17 cellular contexts compared by ENCODE assay signal in the genomic region with DNA sequence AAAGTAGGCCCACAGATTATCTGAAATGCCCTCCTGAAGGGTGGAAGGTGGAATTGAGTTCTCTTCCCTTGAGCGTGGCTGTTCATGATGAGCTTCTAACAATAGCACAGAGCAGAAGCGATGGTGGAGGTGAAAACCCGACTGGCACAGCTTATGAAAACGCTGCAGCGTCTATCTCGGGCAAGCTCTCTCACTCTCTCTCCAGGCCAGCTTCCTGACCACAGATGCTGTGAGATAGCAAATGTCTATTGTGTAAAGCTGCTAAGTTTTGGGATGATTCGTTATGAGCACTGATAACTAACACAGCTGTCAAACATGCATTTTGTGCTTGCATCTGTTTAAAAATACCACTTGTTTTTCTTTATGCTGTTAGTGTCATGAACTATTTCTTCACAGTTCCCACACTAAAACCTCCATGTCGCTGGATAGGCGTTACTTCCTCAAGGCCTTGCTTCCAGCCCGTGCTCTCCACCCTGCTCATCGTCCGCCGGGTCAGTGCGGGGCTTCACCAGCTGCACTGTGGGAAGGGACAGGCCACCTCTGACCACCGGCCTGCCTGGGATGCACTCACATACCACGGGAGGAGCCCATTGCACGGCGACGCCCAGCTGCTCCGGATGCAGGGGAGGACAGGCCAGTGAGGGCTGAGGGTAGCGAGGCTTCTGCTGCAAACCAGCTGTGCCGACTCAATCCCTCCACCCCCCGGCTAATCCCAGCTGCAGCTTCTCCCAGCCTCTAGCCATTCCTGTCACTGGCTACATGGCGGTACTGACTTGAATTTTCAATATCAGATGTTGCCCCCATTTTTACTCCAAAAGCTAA. TPM values are rescaled to one million over a fixed set of nuclear protein-coding genes. Genes with fewer than 3 reads are reported as not detected.
A peak's percentile ranks its signal among the peaks of the same experiment; 100 is the strongest.
DNase-seq lines count a peak whose midpoint lies in the region; ATAC-seq and TF ChIP-seq lines count a peak whose summit lies in the region.
"Had no signal": no experiment of that assay in that cellular context is flagged by ENCODE, and none has a peak within 500 bp of the region (broad histone marks: within the 10 kb centered on the region; RNA-seq: fewer than 3 reads in every experiment).

No MANE protein-coding gene starts in this region.

- H3K27ac Mint-ChIP-seq in neural progenitor cell, result peak overlapping the region; percentile 76
- H3K27ac Mint-ChIP-seq: activated T-cell treated with anti-CD3 and anti-CD28 coated beads, Interleukin-2, amount 50 U/mL, for 24 hours; mesothelial cell of epicardium had no signal

- DNase-seq in H7, result peak; percentile 65
- DNase-seq in OCI-M1 (lab: John Stamatoyannopoulos, UW), result peak; percentile 13
- DNase-seq in heart right ventricle, result no peak
- peak; percentile 46 for DNase-seq in neural progenitor cell (ENCODE audit: low spot score)
- no peak for DNase-seq in DMS79 (lab: John Stamatoyannopoulos, UW)
- no peak for DNase-seq in NAMALWA (ENCODE audit: low spot score)
- DNase-seq in BE2C, result no peak
- DNase-seq in NCI-H748 treated with DMSO at 0.1 percent for 48 hours (lab: John Stamatoyannopoulos, UW), result no peak
- DNase-seq: activated CD4-positive, alpha-beta T cell treated with anti-CD3 and anti-CD28 coated beads for 48 hours; activated T-cell treated with anti-CD3 and anti-CD28 coated beads, Interleukin-2, amount 50 U/mL, for 24 hours; central memory CD4-positive, alpha-beta T cell; foreskin melanocyte; GF-D8; NCI-H1048; SHP77 had no signal

- peaks cover 5% of the 10 kb centered on the region for H3K9me3 Mint-ChIP-seq in neural progenitor cell
- H3K9me3 Mint-ChIP-seq: activated T-cell treated with anti-CD3 and anti-CD28 coated beads, Interleukin-2, amount 50 U/mL, for 24 hours; mesothelial cell of epicardium had no signal

- H3K27me3 ChIP-seq in H7 (ENCODE audit: control insufficient read depth, insufficient read depth, low read length) (no peaks in the 10 kb centered on the region), heart right ventricle (peaks cover 0 to 34% (median 8%) of the 10 kb centered on the region in 7 donors), neural progenitor cell (no peaks in the 10 kb centered on the region), BE2C (peaks cover 60% of the 10 kb centered on the region)

- peaks cover 14% of the 10 kb centered on the region for H3F3A ChIP-seq in neural progenitor cell (ENCODE audit: low read depth)

- no peaks in the 10 kb centered on the region for H3K36me3 Mint-ChIP-seq in neural progenitor cell
- H3K36me3 Mint-ChIP-seq: mesothelial cell of epicardium had no signal

- H3K27me3 Mint-ChIP-seq in neural progenitor cell (ENCODE audit: insufficient read depth, low read depth), result peaks cover 2% of the 10 kb centered on the region

- H3K36me3 ChIP-seq in H7 (replicated peaks; ENCODE audit: control insufficient read depth, insufficient read depth, low read length), result no peaks in the 10 kb centered on the region
- no peaks in the 10 kb centered on the region for H3K36me3 ChIP-seq in heart right ventricle
- no peaks in the 10 kb centered on the region for H3K36me3 ChIP-seq in neural progenitor cell
- H3K36me3 ChIP-seq in BE2C, result no peaks in the 10 kb centered on the region

- H3K9ac ChIP-seq in neural progenitor cell, result no peak overlapping the region

- TF ChIP-seq CTCF in heart right ventricle (IDR thresholded peaks at IDR 0.05), result no peak
- no peak for TF ChIP-seq CTCF in neural progenitor cell (IDR thresholded peaks at IDR 0.05)
- no peak for TF ChIP-seq CTCF in BE2C (IDR thresholded peaks at IDR 0.05; ENCODE audit: low read depth, low read length)

- WGBS in heart right ventricle, 2 donors, result 39 to 51% methylated on average over 24 of the region's 24 CpGs

- no peaks in the 10 kb centered on the region for H3K9me3 ChIP-seq in heart right ventricle
- no peaks in the 10 kb centered on the region for H3K9me3 ChIP-seq in neural progenitor cell (ENCODE audit: low read depth)
- H3K9me3 ChIP-seq in BE2C, result no peaks in the 10 kb centered on the region

- intact Hi-C loops in heart right ventricle (cut with DNase I), result no loop called here

- H3K79me2 ChIP-seq in neural progenitor cell (ENCODE audit: low read depth), result no peaks in the 10 kb centered on the region

- no peak overlapping the region for H3K27ac ChIP-seq in heart right ventricle
- H3K27ac ChIP-seq in neural progenitor cell, result no peak overlapping the region

- no peak overlapping the region for H2AFZ ChIP-seq in neural progenitor cell (replicated peaks)

- no peak overlapping the region for H3K4me3 ChIP-seq in H7 (ENCODE audit: insufficient read depth, low read depth, low read length)
- no peak overlapping the region for H3K4me3 ChIP-seq in heart right ventricle
- H3K4me3 ChIP-seq in neural progenitor cell, result no peak overlapping the region
- no peak overlapping the region for H3K4me3 ChIP-seq in BE2C (ENCODE audit: low read depth, low read length)

- H4K20me1 ChIP-seq in neural progenitor cell (ENCODE audit: low read depth), result no peaks in the 10 kb centered on the region

- peak in 5 of 8 donors; percentile 14 to 37 (median 31) for ATAC-seq in heart right ventricle

- peak overlapping the region; percentile 18 for H3K4me2 ChIP-seq in neural progenitor cell

- H3K4me1 ChIP-seq in heart right ventricle (peaks cover 0 to 6% (median 0%) of the 10 kb centered on the region in 9 donors), neural progenitor cell (peaks cover 30% of the 10 kb centered on the region), BE2C (no peaks in the 10 kb centered on the region)

- H3K4me1 Mint-ChIP-seq in neural progenitor cell, result peaks cover 31% of the 10 kb centered on the region

- no peak overlapping the region for H3K4me3 Mint-ChIP-seq in neural progenitor cell
- H3K4me3 Mint-ChIP-seq: activated T-cell treated with anti-CD3 and anti-CD28 coated beads, Interleukin-2, amount 50 U/mL, for 24 hours; mesothelial cell of epicardium had no signal

RNA-seq across cellular contexts. Expression of a gene that starts 60.0 kb away (rescaled TPM):
- not detected in 2 replicates for total RNA-seq in H7 (2014; rRNA removed; shearing (Covaris generic))
- total RNA-seq in heart right ventricle (not detected), neural progenitor cell (ENCODE audit: low replicate concordance) (not detected in 2 replicates)
- not detected for polyA plus RNA-seq in heart right ventricle
- polyA plus RNA-seq in BE2C (2012; ENCODE audit: insufficient read depth, insufficient read length, low read depth), result not detected
- total RNA-seq: mesothelial cell of epicardium; T-helper 2 cell treated with Interferon-gamma antibody and Interleukin-4, amounts not matched to agents 100 ng/mL and 5 ng/mL, for 36 hours had no signal

Comparison
In these comparisons a context has a peak if more than half of its experiments do, and no peak if none do; other contexts are left out.
1. DNase-seq: peak in H7 (single experiment), OCI-M1 (single experiment) and neural progenitor cell (single experiment); none in heart right ventricle (0 of 2), DMS79 (single experiment), NAMALWA (single experiment), BE2C (single experiment) and NCI-H748 treated with DMSO at 0.1 percent for 48 hours (single experiment).